In the genomic region with DNA sequence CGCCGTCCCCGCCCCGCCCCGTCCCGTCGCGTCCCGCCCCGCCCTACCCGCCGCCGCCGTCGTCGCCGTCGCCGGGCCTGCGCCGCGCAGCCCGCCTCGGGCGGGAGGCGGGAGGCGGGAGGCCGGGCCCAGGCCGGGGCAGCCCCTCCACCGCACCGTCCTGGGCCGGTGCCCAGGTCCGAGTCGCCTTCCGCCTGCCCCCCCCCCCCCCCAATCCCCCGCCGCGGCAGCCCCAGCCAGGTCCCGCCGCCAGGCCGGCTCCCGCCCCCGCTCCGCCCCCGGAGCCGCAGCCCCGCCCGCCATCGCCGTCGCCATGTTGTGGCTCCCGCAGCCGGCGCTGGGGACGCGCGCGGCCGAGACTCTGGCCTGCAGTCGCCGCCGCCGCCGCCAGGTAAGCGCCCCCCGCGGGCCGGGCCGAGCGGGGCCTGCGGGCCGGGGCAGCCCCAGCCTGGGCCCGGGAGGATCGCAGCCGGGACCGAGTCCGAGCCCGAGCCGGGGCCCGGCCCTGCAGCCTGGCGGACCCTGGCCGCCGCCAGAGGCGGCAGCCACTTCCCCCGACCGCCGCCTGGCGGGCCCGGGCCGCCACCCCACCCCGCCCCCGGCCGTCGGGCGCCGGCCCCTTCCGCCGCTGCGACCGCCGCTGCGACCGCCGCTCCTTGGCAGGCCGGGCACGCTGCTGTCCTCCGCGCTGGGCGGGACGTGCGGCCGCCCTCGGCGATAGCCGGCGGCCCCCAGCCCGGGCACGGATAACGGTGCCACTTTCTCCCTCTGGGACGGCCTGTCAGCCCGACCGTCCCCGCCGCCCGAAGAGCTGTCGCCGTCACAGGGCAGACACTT, we compare ENCODE assay signal across 8 cellular contexts. TPM values are rescaled to one million over a fixed set of nuclear protein-coding genes. Genes with fewer than 3 reads are reported as not detected.
DNase-seq lines count a peak whose midpoint lies in the region; ATAC-seq and TF ChIP-seq lines count a peak whose summit lies in the region.

A gene with protein sequence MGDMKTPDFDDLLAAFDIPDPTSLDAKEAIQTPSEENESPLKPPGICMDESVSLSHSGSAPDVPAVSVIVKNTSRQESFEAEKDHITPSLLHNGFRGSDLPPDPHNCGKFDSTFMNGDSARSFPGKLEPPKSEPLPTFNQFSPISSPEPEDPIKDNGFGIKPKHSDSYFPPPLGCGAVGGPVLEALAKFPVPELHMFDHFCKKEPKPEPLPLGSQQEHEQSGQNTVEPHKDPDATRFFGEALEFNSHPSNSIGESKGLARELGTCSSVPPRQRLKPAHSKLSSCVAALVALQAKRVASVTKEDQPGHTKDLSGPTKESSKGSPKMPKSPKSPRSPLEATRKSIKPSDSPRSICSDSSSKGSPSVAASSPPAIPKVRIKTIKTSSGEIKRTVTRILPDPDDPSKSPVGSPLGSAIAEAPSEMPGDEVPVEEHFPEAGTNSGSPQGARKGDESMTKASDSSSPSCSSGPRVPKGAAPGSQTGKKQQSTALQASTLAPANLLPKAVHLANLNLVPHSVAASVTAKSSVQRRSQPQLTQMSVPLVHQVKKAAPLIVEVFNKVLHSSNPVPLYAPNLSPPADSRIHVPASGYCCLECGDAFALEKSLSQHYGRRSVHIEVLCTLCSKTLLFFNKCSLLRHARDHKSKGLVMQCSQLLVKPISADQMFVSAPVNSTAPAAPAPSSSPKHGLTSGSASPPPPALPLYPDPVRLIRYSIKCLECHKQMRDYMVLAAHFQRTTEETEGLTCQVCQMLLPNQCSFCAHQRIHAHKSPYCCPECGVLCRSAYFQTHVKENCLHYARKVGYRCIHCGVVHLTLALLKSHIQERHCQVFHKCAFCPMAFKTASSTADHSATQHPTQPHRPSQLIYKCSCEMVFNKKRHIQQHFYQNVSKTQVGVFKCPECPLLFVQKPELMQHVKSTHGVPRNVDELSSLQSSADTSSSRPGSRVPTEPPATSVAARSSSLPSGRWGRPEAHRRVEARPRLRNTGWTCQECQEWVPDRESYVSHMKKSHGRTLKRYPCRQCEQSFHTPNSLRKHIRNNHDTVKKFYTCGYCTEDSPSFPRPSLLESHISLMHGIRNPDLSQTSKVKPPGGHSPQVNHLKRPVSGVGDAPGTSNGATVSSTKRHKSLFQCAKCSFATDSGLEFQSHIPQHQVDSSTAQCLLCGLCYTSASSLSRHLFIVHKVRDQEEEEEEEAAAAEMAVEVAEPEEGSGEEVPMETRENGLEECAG (N-terminal part only) (plus strand): TSS at position 319 of the 837 bp plus-strand sequence. CDS start 34,084 bp downstream, outside the sequence.

- H3K4me3 ChIP-seq in DOHH2 (ENCODE audit: low read length) (peak within 1 kb of the TSS; percentile 99), SU-DHL-6 (ENCODE audit: insufficient read depth, low read length, poor library complexity, severe bottlenecking) (peak within 1 kb of the TSS; percentile 85), parathyroid adenoma (ENCODE audit: low read depth, low read length) (peak within 1 kb of the TSS; percentile 85), transverse colon (peak within 1 kb of the TSS; percentile 61 to 98 (median 85))

- no peaks in the 10 kb centered on the region for H3K27me3 ChIP-seq in DOHH2 (ENCODE audit: control insufficient read depth, low read length)
- no peaks in the 10 kb centered on the region for H3K27me3 ChIP-seq in SU-DHL-6 (ENCODE audit: low read length)
- H3K27me3 ChIP-seq in parathyroid adenoma (ENCODE audit: control insufficient read depth, insufficient read depth, low read length), result no peaks in the 10 kb centered on the region
- H3K27me3 ChIP-seq in transverse colon, result no peaks in the 10 kb centered on the region

- TF ChIP-seq CTCF in DOHH2 (IDR thresholded peaks at IDR 0.05; ENCODE audit: low read depth, low read length, poor library complexity, severe bottlenecking) (no peak), SU-DHL-6 (IDR thresholded peaks at IDR 0.05; ENCODE audit: insufficient read depth, low read length, poor library complexity, severe bottlenecking) (no peak), parathyroid adenoma (IDR thresholded peaks at IDR 0.05) (no peak), transverse colon (IDR thresholded peaks at IDR 0.05) (peak in 2 of 5 experiments; percentile 15 to 36)

- no peaks in the 10 kb centered on the region for H3K9me3 ChIP-seq in DOHH2 (ENCODE audit: control insufficient read depth, insufficient read depth, low read length)
- no peaks in the 10 kb centered on the region for H3K9me3 ChIP-seq in SU-DHL-6 (ENCODE audit: insufficient read depth, low read length)
- no peaks in the 10 kb centered on the region for H3K9me3 ChIP-seq in parathyroid adenoma (ENCODE audit: control insufficient read depth, low read length)
- H3K9me3 ChIP-seq in transverse colon, result no peaks in the 10 kb centered on the region

- H3K27ac Mint-ChIP-seq in activated naive CD8-positive, alpha-beta T cell treated with anti-CD3 and anti-CD28 coated beads for 36 hours, result peak within 1 kb of the TSS; percentile 98

- H3K4me1 ChIP-seq in DOHH2 (ENCODE audit: control insufficient read depth, low read length) (peaks cover 39% of the 10 kb centered on the region), parathyroid adenoma (no peaks in the 10 kb centered on the region), transverse colon (peaks cover 33 to 69% (median 54%) of the 10 kb centered on the region in 4 donors)

- peaks cover 51% of the 10 kb centered on the region for H3K4me1 Mint-ChIP-seq in activated naive CD8-positive, alpha-beta T cell treated with anti-CD3 and anti-CD28 coated beads for 36 hours

- H3K4me2 ChIP-seq in DOHH2 (ENCODE audit: low read length) (peak within 1 kb of the TSS; percentile 100), SU-DHL-6 (ENCODE audit: low read depth, low read length, poor library complexity, severe bottlenecking) (peak within 1 kb of the TSS; percentile 71), parathyroid adenoma (ENCODE audit: low read length) (peak within 1 kb of the TSS; percentile 80)

- H3K9me2 ChIP-seq in DOHH2 (replicated peaks; ENCODE audit: control insufficient read depth, low read length) (no peaks in the 10 kb centered on the region), SU-DHL-6 (replicated peaks; ENCODE audit: insufficient read depth, low read length) (no peaks in the 10 kb centered on the region)

- in situ Hi-C loops in transverse colon (cut with MboI; ENCODE audit: low pct_ligation_motif_present in 1 of 4, low pct_unique_long_range_greater_than_20kb in 1 of 4, low sequenced_read_pairs in 3 of 4), result no loop called here

- 0% methylated on average over 4 of the region's 127 CpGs; no CpG with 5 or more reads in 1 of the 2 donors for WGBS in transverse colon (ENCODE audit: low coverage in 1 of 2), 2 donors

- peaks cover 4% of the 10 kb centered on the region; the same call in 1 of the 2 replicates for H4K20me1 ChIP-seq in DOHH2 (ENCODE audit: control insufficient read depth, insufficient read depth, low read depth, low read length)
- H4K20me1 ChIP-seq in SU-DHL-6 (ENCODE audit: low read depth, low read length), result peaks cover 11% of the 10 kb centered on the region

- peaks cover 23% of the 10 kb centered on the region for H3K36me3 ChIP-seq in DOHH2 (ENCODE audit: control insufficient read depth, low read length)
- H3K36me3 ChIP-seq in SU-DHL-6 (ENCODE audit: low read length), result no peaks in the 10 kb centered on the region
- H3K36me3 ChIP-seq in parathyroid adenoma (ENCODE audit: control insufficient read depth, insufficient read depth, low read length), result no peaks in the 10 kb centered on the region
- no peaks in the 10 kb centered on the region for H3K36me3 ChIP-seq in transverse colon

- intact Hi-C loops in Right ventricle myocardium superior (cut with DNase I), result no loop called here
- intact Hi-C loops in transverse colon (cut with DNase I; ENCODE audit: low total_unique reads), result no loop called here

- peak; percentile 52 for ATAC-seq in GM21515 (IDR thresholded peaks at IDR 0.05; ENCODE audit: unreplicated experiment)
- ATAC-seq in Right ventricle myocardium superior (ENCODE audit: poor library complexity), result peak; percentile 83

- peak within 1 kb of the TSS; percentile 91 for H3K4me3 Mint-ChIP-seq in activated naive CD8-positive, alpha-beta T cell treated with anti-CD3 and anti-CD28 coated beads for 36 hours

- peaks cover 18% of the 10 kb centered on the region for H3K36me3 Mint-ChIP-seq in activated naive CD8-positive, alpha-beta T cell treated with anti-CD3 and anti-CD28 coated beads for 36 hours

- H3F3A ChIP-seq in DOHH2 (ENCODE audit: control insufficient read depth, insufficient read depth) (peaks cover 11% of the 10 kb centered on the region; the same call in 1 of the 2 replicates), SU-DHL-6 (ENCODE audit: insufficient read depth) (peaks cover 16% of the 10 kb centered on the region)

- TF ChIP-seq POLR2A in transverse colon (IDR thresholded peaks at IDR 0.05), result no peak

- no peaks in the 10 kb centered on the region for H3K9me3 Mint-ChIP-seq in activated naive CD8-positive, alpha-beta T cell treated with anti-CD3 and anti-CD28 coated beads for 36 hours

- peak within 1 kb of the TSS; percentile 81 for H3K9ac ChIP-seq in SU-DHL-6 (ENCODE audit: low read length)
- peak within 1 kb of the TSS; percentile 84 for H3K9ac ChIP-seq in parathyroid adenoma

- H3K27ac ChIP-seq in DOHH2 (ENCODE audit: low read depth, low read length), result peak within 1 kb of the TSS; percentile 74
- peak within 1 kb of the TSS; percentile 75 for H3K27ac ChIP-seq in SU-DHL-6 (ENCODE audit: low read depth, low read length)
- peak within 1 kb of the TSS; percentile 98 for H3K27ac ChIP-seq in parathyroid adenoma
- peak within 1 kb of the TSS; percentile 99 to 100 (median 100) for H3K27ac ChIP-seq in transverse colon

- H2AFZ ChIP-seq in SU-DHL-6 (ENCODE audit: low read depth, low read length, severe bottlenecking) (peak within 1 kb of the TSS; percentile 40), parathyroid adenoma (peak within 1 kb of the TSS; percentile 97)

- DNase-seq in HuH-7.5 (ENCODE audit: low spot score) (peak; percentile 75), Right ventricle myocardium superior (peak; percentile 92), transverse colon (peak; percentile 89)
- DNase-seq in activated naive CD8-positive, alpha-beta T cell treated with anti-CD3 and anti-CD28 coated beads for 36 hours, result peak; percentile 83

- H3K27me3 Mint-ChIP-seq in activated naive CD8-positive, alpha-beta T cell treated with anti-CD3 and anti-CD28 coated beads for 36 hours, result no peaks in the 10 kb centered on the region

- no peak for TF ChIP-seq EP300 in transverse colon (IDR thresholded peaks at IDR 0.05; ENCODE audit: low read depth)

- H3K79me2 ChIP-seq in DOHH2 (ENCODE audit: control insufficient read depth, low read length) (peaks cover 58% of the 10 kb centered on the region), SU-DHL-6 (ENCODE audit: insufficient read depth, low read length) (peaks cover 48% of the 10 kb centered on the region), parathyroid adenoma (peaks cover 27% of the 10 kb centered on the region)

RNA-seq across cellular contexts. Expression of the gene that starts here (rescaled TPM):
- 10 to 100 TPM; 24.5 to 26.5 TPM for total RNA-seq in activated naive CD8-positive, alpha-beta T cell treated with anti-CD3 and anti-CD28 coated beads for 36 hours
- 16.3 TPM for total RNA-seq in Right ventricle myocardium superior
- total RNA-seq in transverse colon, result 10 to 100 TPM; 23.5 to 41.1 (median 26.5) TPM

Comparison
In these comparisons a context has a peak if more than half of its experiments do, and no peak if none do; other contexts are left out.
1. Peak in every context shown above with its lines: DNase-seq, ATAC-seq, H3K4me3 ChIP-seq and H3K27ac ChIP-seq.